Comparison of ENCODE assay signal across 1 cellular context in genomic region chr3:27684302-27684701, GRCh38.
TF ChIP-seq lines count a peak whose summit lies in the region.

No MANE protein-coding gene starts in this region.

TF ChIP-seq in HepG2, 621 proteins besides CTCF, POLR2A, EP300 and RAD21 (continued from another document):
- no peak for TF ChIP-seq PAX8 (CRISPR knock-in tag; IDR thresholded peaks at IDR 0.05; ENCODE audit: borderline replicate concordance)
- no peak for TF ChIP-seq ZBTB43 (CRISPR knock-in tag; conservative IDR thresholded peaks at IDR 0.05)
- TF ChIP-seq ZNF780A (CRISPR knock-in tag; IDR thresholded peaks at IDR 0.05) = no peak
- TF ChIP-seq ZNF333 (CRISPR knock-in tag; IDR thresholded peaks at IDR 0.05; ENCODE audit: borderline replicate concordance) = no peak
- peak; percentile 68 to 85 for TF ChIP-seq MAFK (conservative IDR thresholded peaks at IDR 0.05 in 1 of 2, IDR thresholded peaks at IDR 0.05 in 1 of 2; ENCODE audit: low read length in 2 of 2)
- TF ChIP-seq CENPT (CRISPR knock-in tag; IDR thresholded peaks at IDR 0.05; ENCODE audit: low read depth) = no peak
- TF ChIP-seq XBP1 (CRISPR knock-in tag; IDR thresholded peaks at IDR 0.05) = no peak
- no peak for TF ChIP-seq ZNF687 (CRISPR knock-in tag; IDR thresholded peaks at IDR 0.05)
TF ChIP-seq in HepG2: peak in this region for 2.
